ENCODE assay signal across 19 cellular contexts in the genomic region with DNA sequence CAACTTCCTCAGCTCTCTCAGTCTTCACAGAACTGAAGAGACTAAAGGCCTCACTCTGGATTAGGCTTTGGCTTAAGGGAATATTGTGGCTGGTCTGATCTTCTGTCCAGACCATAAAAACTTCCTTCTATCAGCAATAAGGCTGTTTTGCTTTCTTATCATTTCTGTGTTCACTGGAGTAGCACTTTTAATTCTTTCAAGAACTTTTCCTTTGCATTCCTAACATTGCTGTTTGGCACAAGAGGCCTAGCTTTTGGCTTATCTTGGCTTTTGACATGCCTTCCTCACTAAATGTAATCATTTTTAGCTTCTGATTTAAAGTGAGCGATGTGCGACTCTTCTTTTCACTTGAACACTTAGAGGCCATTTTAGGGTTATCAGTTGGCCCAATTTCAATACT.
"Had no signal": no experiment of that assay in that cellular context is flagged by ENCODE, and none has a peak within 500 bp of the region (broad histone marks: within the 10 kb centered on the region; RNA-seq: fewer than 3 reads in every experiment).

No MANE protein-coding gene starts in this region.

- H3K9me3 ChIP-seq: body of pancreas, thyroid gland had no signal

- H3K27ac ChIP-seq: body of pancreas, coronary artery had no signal

- H3K27me3 ChIP-seq: body of pancreas, thyroid gland had no signal

- ATAC-seq: activated CD8-positive, alpha-beta T cell treated with anti-CD3 and anti-CD28 coated beads for 36 hours; activated T-cell treated with anti-CD3 and anti-CD28 coated beads, Interleukin-2, amount 50 U/mL, for 4 hours; body of pancreas had no signal

- DNase-seq: activated B cell treated with CpG ODN at 0.5 μM for 24 hours; activated CD4-positive, alpha-beta T cell treated with anti-CD3 and anti-CD28 coated beads for 48 hours; activated CD8-positive, alpha-beta T cell treated with anti-CD3 and anti-CD28 coated beads for 36 hours; activated effector memory CD4-positive, alpha-beta T cell treated with Interleukin-2 at 50 U/mL for 16 hours; activated naive CD4-positive, alpha-beta T cell treated with anti-CD3 and anti-CD28 coated beads, Interleukin-2, amount 50 U/mL, for 16 hours; activated T-cell treated with anti-CD3 and anti-CD28 coated beads, Interleukin-2, amount 50 U/mL, for 4 hours; body of pancreas; central memory CD4-positive, alpha-beta T cell; immature natural killer cell; occipital lobe; stimulated activated CD4-positive, alpha-beta T cell treated with anti-CD3 and anti-CD28 coated beads, Interleukin-12 subunit alpha, Interleukin-12 subunit beta, amount 100 ng/mL, for 4 hours; stimulated activated CD4-positive, alpha-beta T cell treated with anti-CD3 and anti-CD28 coated beads, Interleukin-1b, Interleukin-23, amount 100 ng/mL, for 48 hours; stimulated activated CD8-positive, alpha-beta memory T cell treated with anti-CD3 and anti-CD28 coated beads, Interleukin-4, amount 100 ng/mL, for 48 hours; stimulated activated naive CD4-positive, alpha-beta T cell; T-helper 1 cell; T-helper 9 cell; thyroid gland had no signal

- H3K4me3 ChIP-seq: body of pancreas, coronary artery, lung, thyroid gland had no signal

- H3K36me3 ChIP-seq: thyroid gland had no signal

- H3K4me1 ChIP-seq: body of pancreas had no signal
